ENCODE assay signal across 12 cellular contexts in the genomic region with DNA sequence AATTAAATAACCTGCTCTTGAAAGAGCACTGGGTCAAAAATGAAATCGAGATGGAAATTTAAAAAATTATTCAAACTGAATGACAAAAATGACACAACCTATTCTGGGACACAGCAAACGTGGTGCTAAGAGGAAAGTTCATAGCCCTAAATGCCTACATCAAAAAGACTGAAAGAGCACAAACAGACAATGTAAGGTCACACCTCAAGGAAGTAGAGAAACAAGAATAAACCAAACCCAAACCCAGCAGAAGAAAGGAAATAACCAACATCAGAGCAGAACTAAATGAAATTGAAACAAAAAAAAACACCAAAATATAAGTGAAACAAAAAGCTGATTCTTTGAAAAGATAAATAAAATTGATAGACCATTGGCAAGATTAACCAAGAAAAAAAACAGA. TPM values are rescaled to one million over a fixed set of nuclear protein-coding genes. Genes with fewer than 3 reads are reported as not detected.
"Had no signal": no experiment of that assay in that cellular context is flagged by ENCODE, and none has a peak within 500 bp of the region (broad histone marks: within the 10 kb centered on the region; RNA-seq: fewer than 3 reads in every experiment).

No MANE protein-coding gene starts in this region.

RNA-seq across cellular contexts. Expression of a gene that starts 15.1 kb away (rescaled TPM):
- total RNA-seq: dermis blood vessel endothelial cell, endothelial cell of umbilical vein, epithelial cell of proximal tubule, fibroblast of lung, foreskin keratinocyte, kidney epithelial cell, left lung, lower leg skin, lung microvascular endothelial cell, osteocyte, sciatic nerve, tibial nerve had no signal
- polyA plus RNA-seq: endothelial cell of umbilical vein, fibroblast of lung, foreskin keratinocyte had no signal
